Comparison of ENCODE assay signal across 1 cellular context in genomic region chr11:6650980-6651379, GRCh38.
TF ChIP-seq lines count a peak whose summit lies in the region.

No MANE protein-coding gene starts in this region.

TF ChIP-seq in IMR-90, 13 proteins besides CTCF, POLR2A, EP300 and RAD21:
- no peak for TF ChIP-seq MAFK (IDR thresholded peaks at IDR 0.05; ENCODE audit: low read depth, low read length)
- TF ChIP-seq MAZ (IDR thresholded peaks at IDR 0.05; ENCODE audit: borderline replicate concordance, low read depth, low read length), result no peak
- no peak for TF ChIP-seq ELK1 (IDR thresholded peaks at IDR 0.05; ENCODE audit: borderline replicate concordance, low read depth, low read length)
- TF ChIP-seq NFE2L2 (IDR thresholded peaks at IDR 0.05; ENCODE audit: low read depth, low read length), result no peak
- TF ChIP-seq MXI1 (IDR thresholded peaks at IDR 0.05; ENCODE audit: borderline replicate concordance, low read depth, low read length), result no peak
- no peak for TF ChIP-seq CEBPB (IDR thresholded peaks at IDR 0.05; ENCODE audit: low read depth, low read length)
- TF ChIP-seq CHD1 (IDR thresholded peaks at IDR 0.05; ENCODE audit: low read depth, low read length), result no peak
- no peak for TF ChIP-seq RFX5 (IDR thresholded peaks at IDR 0.05; ENCODE audit: low read depth, low read length)
- TF ChIP-seq SMC3 (IDR thresholded peaks at IDR 0.05; ENCODE audit: low read depth, low read length), result no peak
- no peak for TF ChIP-seq RCOR1 (IDR thresholded peaks at IDR 0.05; ENCODE audit: insufficient replicate concordance, low read length)
